13 cellular contexts compared by ENCODE assay signal in genomic region chr1:161195171-161195570, GRCh38. TPM values are rescaled to one million over a fixed set of nuclear protein-coding genes. Genes with fewer than 3 reads are reported as not detected.
A peak's percentile ranks its signal among the peaks of the same experiment; 100 is the strongest.
DNase-seq lines count a peak whose midpoint lies in the region; ATAC-seq and TF ChIP-seq lines count a peak whose summit lies in the region.
"Had no signal": no experiment of that assay in that cellular context is flagged by ENCODE, and none has a peak within 500 bp of the region (broad histone marks: within the 10 kb centered on the region; RNA-seq: fewer than 3 reads in every experiment).

No MANE protein-coding gene starts in this region.

- ATAC-seq in GM19328 (IDR thresholded peaks at IDR 0.05; ENCODE audit: unreplicated experiment) (peak; percentile 54), HG02970 (IDR thresholded peaks at IDR 0.05; ENCODE audit: low FRiP score, unreplicated experiment) (no peak), mucosa of descending colon (no peak)
- ATAC-seq: T-helper 17 cell had no signal

- H3K27me3 ChIP-seq in BLaER1 treated with 17β-estradiol and CSF1 and Interleukin-3, amounts not matched to agents 10 nM and 100 nM: no peaks in the 10 kb centered on the region

- no peak overlapping the region for H3K4me3 ChIP-seq in BLaER1 treated with 17β-estradiol and CSF1 and Interleukin-3, amounts not matched to agents 10 nM and 100 nM
- H3K4me3 ChIP-seq in mucosa of descending colon: no peak overlapping the region

- no peak for TF ChIP-seq CTCF in mucosa of descending colon (IDR thresholded peaks at IDR 0.05)

- H3K9me3 ChIP-seq in BLaER1 treated with 17β-estradiol and CSF1 and Interleukin-3, amounts not matched to agents 10 nM and 100 nM (replicated peaks in 1 of 11): no peaks in the 10 kb centered on the region
- no peaks in the 10 kb centered on the region for H3K9me3 ChIP-seq in mucosa of descending colon

- peak overlapping the region in 3 of 11 experiments; percentile 3 to 32 (median 14); a peak in 3 of 22 replicates for H3K9ac ChIP-seq in BLaER1 treated with 17β-estradiol and CSF1 and Interleukin-3, amounts not matched to agents 10 nM and 100 nM

- peaks cover 59 to 100% (median 85%) of the 10 kb centered on the region in 10 experiments for H3K4me1 ChIP-seq in BLaER1 treated with 17β-estradiol and CSF1 and Interleukin-3, amounts not matched to agents 10 nM and 100 nM
- peaks cover 2% of the 10 kb centered on the region for H3K4me1 ChIP-seq in mucosa of descending colon (ENCODE audit: low read depth)

- intact Hi-C loops in mucosa of descending colon (cut with DNase I, micrococcal nuclease): loop anchor here in 1 of 2 donors (10.0 kb wide), 1 partner anchor 190 kb away; no protein-coding TSS in a partner anchor

- peak overlapping the region; percentile 10 to 94 (median 45); a peak in 21 of 22 replicates for H3K4me2 ChIP-seq in BLaER1 treated with 17β-estradiol and CSF1 and Interleukin-3, amounts not matched to agents 10 nM and 100 nM

- no peaks in the 10 kb centered on the region for H4K20me1 ChIP-seq in BLaER1 treated with 17β-estradiol and CSF1 and Interleukin-3, amounts not matched to agents 10 nM and 100 nM

- H3K27ac ChIP-seq in BLaER1 treated with 17β-estradiol and CSF1 and Interleukin-3, amounts not matched to agents 10 nM and 100 nM: peak overlapping the region in 5 of 11 experiments; percentile 6 to 30 (median 26); a peak in 4 of 22 replicates
- H3K27ac ChIP-seq: C4-2B had no signal

- DNase-seq in MV-4-11 (lab: John Stamatoyannopoulos, UW) (peak; percentile 91), hippocampal formation (lab: John Stamatoyannopoulos, UW) (peak; percentile 11 to 25), NCI-H2196 treated with DMSO at 0.1 percent for 48 hours (lab: John Stamatoyannopoulos, UW; ENCODE audit: unreplicated experiment) (no peak), DMS 273 treated with DMSO at 0.1 percent for 48 hours (lab: John Stamatoyannopoulos, UW) (no peak), mucosa of descending colon (no peak)
- DNase-seq: activated effector memory CD4-positive, alpha-beta T cell treated with anti-CD3 and anti-CD28 coated beads, Interleukin-2, amount 50 U/mL, for 16 hours; IMR-90; NCI-H510A; T-helper 17 cell had no signal

- no peaks in the 10 kb centered on the region for H3K36me3 ChIP-seq in BLaER1 treated with 17β-estradiol and CSF1 and Interleukin-3, amounts not matched to agents 10 nM and 100 nM
- no peaks in the 10 kb centered on the region for H3K36me3 ChIP-seq in mucosa of descending colon (ENCODE audit: low read depth)

RNA-seq across cellular contexts. Expression of gene ADAMTS4, which starts 3.7 kb away (rescaled TPM):
- total RNA-seq in mucosa of descending colon: 1 to 10 TPM in 2 of 3 donors, under 1 TPM in 1; 0.96 to 7.2 (median 3.8) TPM

RNA-seq across cellular contexts. Expression of gene NDUFS2, which starts 7.0 kb away (rescaled TPM):
- total RNA-seq in mucosa of descending colon: 100 to 1,000 TPM; 119 to 159 (median 154) TPM

RNA-seq across cellular contexts. Expression of gene B4GALT3, which starts 17.9 kb away (rescaled TPM):
- total RNA-seq in mucosa of descending colon: 10 to 100 TPM; 25.1 to 35.9 (median 33.3) TPM

RNA-seq across cellular contexts. Expression of gene FCER1G, which starts 19.9 kb away (rescaled TPM):
- 10 to 100 TPM in 2 of 3 donors, 1 to 10 TPM in 1; 5.8 to 43.9 (median 27.1) TPM for total RNA-seq in mucosa of descending colon
- total RNA-seq: IMR-90 had no signal

RNA-seq across cellular contexts. Expression of gene APOA2, which starts 28.3 kb away (rescaled TPM):
- not detected for total RNA-seq in mucosa of descending colon
- total RNA-seq: IMR-90, T-helper 17 cell had no signal

Comparison
In these comparisons a context has a peak if more than half of its experiments do, and no peak if none do; other contexts are left out.
1. DNase-seq: peak in MV-4-11 (single experiment) and hippocampal formation (2 of 2); none in NCI-H2196 treated with DMSO at 0.1 percent for 48 hours (single experiment), DMS 273 treated with DMSO at 0.1 percent for 48 hours (single experiment) and mucosa of descending colon (0 of 3).